Comparison of ENCODE assay signal across 8 cellular contexts in the genomic region with DNA sequence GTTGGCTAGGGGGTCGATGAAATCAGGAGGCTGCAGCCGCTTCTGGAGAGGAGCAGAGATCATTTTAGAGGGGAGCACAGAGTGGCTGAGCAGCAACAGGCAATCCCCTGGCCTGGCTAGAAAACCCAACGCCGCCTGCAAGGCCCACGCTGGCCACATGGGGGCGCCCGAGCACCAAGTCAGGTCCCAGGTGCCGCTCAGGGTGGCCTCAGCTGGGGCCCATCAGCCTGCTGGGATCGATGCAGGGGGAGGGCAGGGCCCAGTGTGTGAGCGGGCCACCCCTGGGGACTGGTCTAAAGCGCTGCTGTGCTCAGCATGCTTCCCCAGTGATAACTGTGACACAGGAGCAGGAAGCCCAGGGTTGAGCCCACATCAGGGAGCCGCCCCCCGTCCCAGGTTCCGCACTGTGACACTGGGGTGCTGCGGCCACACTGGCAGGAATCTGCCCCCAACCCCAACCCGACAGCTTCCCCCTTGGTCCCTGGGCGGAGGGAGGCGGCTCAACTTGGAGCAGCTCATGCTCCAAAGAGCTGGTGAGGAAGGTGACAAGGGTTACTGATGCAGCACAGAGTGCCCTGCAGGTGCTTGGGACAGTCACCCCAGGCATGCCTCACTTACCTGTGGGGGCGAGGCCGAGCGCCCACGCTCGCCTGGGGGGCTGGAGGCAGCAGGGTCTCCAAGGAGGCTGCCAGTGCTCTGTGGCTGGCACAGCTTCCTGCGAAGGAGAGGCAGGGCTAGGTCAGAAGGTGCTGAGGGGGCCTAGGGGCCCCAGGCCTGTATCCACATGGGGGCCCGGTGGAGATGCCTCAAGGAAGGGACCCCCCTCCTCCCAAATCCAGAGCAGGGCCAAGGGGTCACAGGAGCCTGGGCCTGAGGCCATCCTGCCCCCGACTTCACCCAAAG. TPM values are rescaled to one million over a fixed set of nuclear protein-coding genes. Genes with fewer than 3 reads are reported as not detected.
A peak's percentile ranks its signal among the peaks of the same experiment; 100 is the strongest.
DNase-seq lines count a peak whose midpoint lies in the region; ATAC-seq and TF ChIP-seq lines count a peak whose summit lies in the region.

No MANE protein-coding gene starts in this region.

- H3K4me1 ChIP-seq in KMS-11 (ENCODE audit: low read depth, poor library complexity, severe bottlenecking) (peaks cover 12% of the 10 kb centered on the region), psoas muscle (peaks cover 13% of the 10 kb centered on the region), vagina (peaks cover 10% of the 10 kb centered on the region)

- H3K79me2 ChIP-seq in KMS-11 (ENCODE audit: insufficient read depth, low read depth), result no peaks in the 10 kb centered on the region

- H4K20me1 ChIP-seq in KMS-11 (ENCODE audit: insufficient read depth), result no peaks in the 10 kb centered on the region

- no peak overlapping the region for H3K9ac ChIP-seq in KMS-11

- H3K4me3 ChIP-seq in KMS-11 (IDR thresholded peaks at IDR 0.05; ENCODE audit: insufficient read depth, low read depth, low read length) (no peak overlapping the region), psoas muscle (no peak overlapping the region), vagina (no peak overlapping the region)

- H3K27ac ChIP-seq in KMS-11 (no peak overlapping the region), psoas muscle (peak overlapping the region; percentile 23), vagina (peak overlapping the region; percentile 22)

- ATAC-seq in psoas muscle, result peak; percentile 79 to 90 (median 84)
- no peak for ATAC-seq in GM19324 (IDR thresholded peaks at IDR 0.05; ENCODE audit: low FRiP score, unreplicated experiment)

- H3K27me3 ChIP-seq in KMS-11 (ENCODE audit: insufficient read depth, low read depth) (no peaks in the 10 kb centered on the region), psoas muscle (ENCODE audit: insufficient read depth in 3 of 3, low read length in 2 of 3) (no peaks in the 10 kb centered on the region), vagina (no peaks in the 10 kb centered on the region)

- peak; percentile 99 for TF ChIP-seq CTCF in GM12873 (IDR thresholded peaks at IDR 0.05; ENCODE audit: insufficient read depth, low read depth, low read length, missing control alignments)
- TF ChIP-seq CTCF in KMS-11 (conservative IDR thresholded peaks at IDR 0.05; ENCODE audit: low read depth, low read length), result peak; percentile 84
- TF ChIP-seq CTCF in psoas muscle (IDR thresholded peaks at IDR 0.05), result peak; percentile 97
- TF ChIP-seq CTCF in vagina (IDR thresholded peaks at IDR 0.05), result peak; percentile 79 to 98 (median 95)

- H3K9me3 ChIP-seq in psoas muscle (no peaks in the 10 kb centered on the region), vagina (no peaks in the 10 kb centered on the region)

- H2AFZ ChIP-seq in KMS-11 (ENCODE audit: low read depth), result no peak overlapping the region

- intact Hi-C loops in head of caudate nucleus (cut with DNase I) (no loop called here), psoas muscle (cut with DNase I) (loop anchor here (5.0 to 10.0 kb wide), 4 partner anchors 106 to 396 kb away; partner anchors contain the start of gene KXD1 (in 1 of the 2)), vagina (cut with DNase I) (loop anchor here (5.0 kb wide), 1 partner anchor 141 kb away; no protein-coding TSS in a partner anchor)

- 42 to 52% (median 50%) methylated on average over 20 to 26 of the region's 26 CpGs for WGBS in psoas muscle, 3 donors

- in situ Hi-C loops in SK-MEL-5 (cut with HindIII; ENCODE audit: low pct_unique_long_range_greater_than_20kb, low sequenced_read_pairs), result no loop called here

- H3K4me2 ChIP-seq in KMS-11, result 0 out of 2 replicates have a peak overlapping the region, but pooled peaks have one; percentile 13

- H3K36me3 ChIP-seq in KMS-11 (ENCODE audit: insufficient read depth) (peaks cover 3% of the 10 kb centered on the region; the same call in 1 of the 2 replicates), psoas muscle (ENCODE audit: insufficient read depth in 1 of 2, low read depth in 1 of 2) (peaks cover 7 to 80% of the 10 kb centered on the region in 2 donors), vagina (peaks cover 0 to 49% of the 10 kb centered on the region in 2 donors)

- TF ChIP-seq POLR2A in vagina (IDR thresholded peaks at IDR 0.05), result no peak

- peak; percentile 64 for DNase-seq in SK-MEL-5 (ENCODE audit: low read depth, low spot score)
- DNase-seq in activated naive CD4-positive, alpha-beta T cell treated with Interleukin-2 at 50 U/mL for 16 hours, result peak; percentile 90
- DNase-seq in head of caudate nucleus, result peak; percentile 76 to 97 (median 91)
- peak; percentile 85 to 94 for DNase-seq in psoas muscle
- DNase-seq in vagina (ENCODE audit: extremely low spot score in 2 of 2), result no peak

RNA-seq across cellular contexts. Expression of gene ISYNA1, which starts 13.3 kb away (rescaled TPM):
- 8.3 and 12.7 TPM in 2 replicates for total RNA-seq in SK-MEL-5 (2014; rRNA removed; shearing (Covaris generic))
- polyA plus RNA-seq in SK-MEL-5 (2015; cell fraction: cytosol; rRNA removed), result 18.4 and 20.9 TPM in 2 replicates
- polyA plus RNA-seq in SK-MEL-5 (2015; cell fraction: nucleus; rRNA removed), result 107 and 119 TPM in 2 replicates
- total RNA-seq in psoas muscle (10 to 100 TPM in 3 of 4 donors, 1 to 10 TPM in 1; 9.8 to 17.0 (median 10.9) TPM), vagina (57.5 TPM)
- 1 to 10 TPM; 6.3 to 8.6 (median 8.0) TPM for polyA plus RNA-seq in psoas muscle

RNA-seq across cellular contexts. Expression of gene SSBP4, which starts 32.0 kb away (rescaled TPM):
- total RNA-seq in SK-MEL-5 (2014; rRNA removed; shearing (Covaris generic)), result 18.9 and 25.7 TPM in 2 replicates
- polyA plus RNA-seq in SK-MEL-5 (2015; cell fraction: cytosol; rRNA removed), result 34.2 and 44.7 TPM in 2 replicates
- polyA plus RNA-seq in SK-MEL-5 (2015; cell fraction: nucleus; rRNA removed), result 144 and 159 TPM in 2 replicates
- total RNA-seq in psoas muscle, result 10 to 100 TPM; 29.1 to 46.1 (median 29.6) TPM
- 10 to 100 TPM; 25.8 to 37.8 (median 28.6) TPM for polyA plus RNA-seq in psoas muscle
- 72.7 TPM for total RNA-seq in vagina

RNA-seq across cellular contexts. Expression of gene LRRC25, which starts 53.8 kb away (rescaled TPM):
- not detected in 2 replicates for total RNA-seq in SK-MEL-5 (2014; rRNA removed; shearing (Covaris generic))
- polyA plus RNA-seq in SK-MEL-5 (2015; cell fraction: cytosol; rRNA removed), result 0.04 TPM in 1 of 2 replicates, not detected in the other
- polyA plus RNA-seq in SK-MEL-5 (2015; cell fraction: nucleus; rRNA removed), result not detected in 2 replicates
- total RNA-seq in psoas muscle, result 1 to 10 TPM; 2.0 to 4.1 (median 2.4) TPM
- polyA plus RNA-seq in psoas muscle, result 1 to 10 TPM in 2 of 3 donors, under 1 TPM in 1; 0.65 to 5.2 (median 1.3) TPM
- 3.9 TPM for total RNA-seq in vagina

Comparison
In these comparisons a context has a peak if more than half of its experiments do, and no peak if none do; other contexts are left out.
1. DNase-seq: peak in SK-MEL-5 (single experiment), activated naive CD4-positive, alpha-beta T cell treated with Interleukin-2 at 50 U/mL for 16 hours (single experiment), head of caudate nucleus (42 of 42) and psoas muscle (2 of 2); none in vagina (0 of 2).
2. Peak in every context shown above with its lines, with median percentiles within 50 percentile points of each other: CTCF ChIP-seq.